8 cellular contexts compared by ENCODE assay signal in the genomic region with DNA sequence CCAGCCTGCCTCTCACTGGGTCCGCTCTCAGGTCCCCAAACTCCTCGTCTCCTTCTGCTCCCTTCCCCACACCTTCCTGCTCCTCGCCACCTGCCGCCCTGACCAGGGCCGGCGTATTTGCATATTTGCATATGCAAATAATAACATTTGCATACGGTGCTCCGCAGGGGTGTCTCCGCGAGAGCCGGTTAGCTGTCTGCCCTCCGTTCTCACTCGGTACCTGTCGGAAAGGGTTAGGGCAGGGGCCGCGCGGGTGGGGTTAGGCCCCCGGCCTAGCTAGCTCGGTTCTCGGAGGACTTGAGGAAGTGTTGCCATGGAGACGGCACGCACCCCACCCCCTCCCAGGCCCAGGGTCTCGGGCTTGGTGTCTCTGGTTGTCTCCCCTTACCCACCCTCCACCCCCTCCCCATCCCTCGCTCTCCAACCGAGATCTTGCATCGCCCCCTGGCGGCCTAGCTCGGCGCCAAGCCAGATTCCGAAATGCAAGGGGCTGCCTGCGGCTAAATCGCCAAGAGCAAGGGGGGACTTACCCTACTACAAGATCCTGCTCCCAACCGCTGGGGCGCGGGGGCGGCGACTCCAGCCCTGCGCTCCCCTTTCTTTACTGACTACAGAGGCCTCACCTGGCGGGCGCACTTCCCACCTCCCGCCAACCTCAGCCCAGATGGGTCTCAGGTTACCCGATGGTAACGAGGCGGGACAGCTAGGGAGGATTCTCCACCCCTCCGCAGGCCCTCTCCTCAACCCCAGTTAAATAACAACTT. TPM values are rescaled to one million over a fixed set of nuclear protein-coding genes. Genes with fewer than 3 reads are reported as not detected.
DNase-seq lines count a peak whose midpoint lies in the region; ATAC-seq and TF ChIP-seq lines count a peak whose summit lies in the region.

No MANE protein-coding gene starts in this region.

- peaks cover 61% of the 10 kb centered on the region for H3K27me3 Mint-ChIP-seq in activated naive CD8-positive, alpha-beta T cell treated with anti-CD3 and anti-CD28 coated beads for 36 hours

- TF ChIP-seq CTCF in BE2C (IDR thresholded peaks at IDR 0.05; ENCODE audit: low read depth, low read length) = peak; percentile 67
- peak; percentile 51 for TF ChIP-seq CTCF in LNCAP (IDR thresholded peaks at IDR 0.05)
- TF ChIP-seq CTCF in right atrium auricular region (IDR thresholded peaks at IDR 0.05) = peak; percentile 66 to 72
- no peak for TF ChIP-seq CTCF in omental fat pad (IDR thresholded peaks at IDR 0.05)

- H3K27ac ChIP-seq in right atrium auricular region = no peak overlapping the region

- H3K36me3 Mint-ChIP-seq in activated naive CD8-positive, alpha-beta T cell treated with anti-CD3 and anti-CD28 coated beads for 36 hours = peaks cover 3% of the 10 kb centered on the region

- peak overlapping the region; percentile 64 for H3K4me2 ChIP-seq in skeletal muscle satellite cell (ENCODE audit: low read length)

- H3K9ac ChIP-seq in skeletal muscle satellite cell (ENCODE audit: low read depth, low read length) = no peak overlapping the region

- peak overlapping the region; percentile 63 for H3K4me3 Mint-ChIP-seq in activated naive CD8-positive, alpha-beta T cell treated with anti-CD3 and anti-CD28 coated beads for 36 hours

- DNase-seq in BE2C (peak; percentile 77), GM19238 (ENCODE audit: insufficient read length, low spot score) (peak; percentile 68), SHP77 treated with DMSO at 0.1 percent for 48 hours (lab: John Stamatoyannopoulos, UW) (peak; percentile 39), right atrium auricular region (ENCODE audit: low spot score) (no peak), omental fat pad (ENCODE audit: low spot score) (no peak)
- peak; percentile 77 for DNase-seq in activated naive CD8-positive, alpha-beta T cell treated with anti-CD3 and anti-CD28 coated beads for 36 hours

- peak overlapping the region; percentile 30 for H3K4me3 ChIP-seq in BE2C (ENCODE audit: low read depth, low read length)
- peak overlapping the region; percentile 31 to 45 for H3K4me3 ChIP-seq in right atrium auricular region
- peak overlapping the region; percentile 18 for H3K4me3 ChIP-seq in skeletal muscle satellite cell (ENCODE audit: low read length)

- peaks cover 43% of the 10 kb centered on the region for H3K4me1 Mint-ChIP-seq in activated naive CD8-positive, alpha-beta T cell treated with anti-CD3 and anti-CD28 coated beads for 36 hours

- H3K27ac Mint-ChIP-seq in activated naive CD8-positive, alpha-beta T cell treated with anti-CD3 and anti-CD28 coated beads for 36 hours = no peak overlapping the region

- ATAC-seq in omental fat pad (ENCODE audit: low FRiP score) = no peak

- peaks cover 58% of the 10 kb centered on the region for H3K27me3 ChIP-seq in BE2C
- H3K27me3 ChIP-seq in right atrium auricular region = peaks cover 14 to 20% of the 10 kb centered on the region in 2 donors
- peaks cover 12% of the 10 kb centered on the region for H3K27me3 ChIP-seq in skeletal muscle satellite cell (ENCODE audit: control insufficient read depth, insufficient read depth, low read length)

- H3K4me1 ChIP-seq in BE2C = peaks cover 18% of the 10 kb centered on the region
- peaks cover 0 to 61% of the 10 kb centered on the region in 2 donors for H3K4me1 ChIP-seq in right atrium auricular region
- H3K4me1 ChIP-seq in skeletal muscle satellite cell (ENCODE audit: control insufficient read depth, insufficient read depth, low read length) = peaks cover 48% of the 10 kb centered on the region

- H3K9me3 ChIP-seq in BE2C (no peaks in the 10 kb centered on the region), right atrium auricular region (no peaks in the 10 kb centered on the region), skeletal muscle satellite cell (replicated peaks; ENCODE audit: low read length) (no peaks in the 10 kb centered on the region)

- no peaks in the 10 kb centered on the region for H3K36me3 ChIP-seq in BE2C
- no peaks in the 10 kb centered on the region for H3K36me3 ChIP-seq in right atrium auricular region
- no peaks in the 10 kb centered on the region for H3K36me3 ChIP-seq in skeletal muscle satellite cell (ENCODE audit: insufficient read depth, low read length)

- H3K9me3 Mint-ChIP-seq in activated naive CD8-positive, alpha-beta T cell treated with anti-CD3 and anti-CD28 coated beads for 36 hours = no peaks in the 10 kb centered on the region

RNA-seq across cellular contexts. Expression of gene STAC3, which starts 8.1 kb away (rescaled TPM):
- 7.5 TPM for polyA plus RNA-seq in BE2C (2012; ENCODE audit: insufficient read depth, insufficient read length, low read depth)
- total RNA-seq in activated naive CD8-positive, alpha-beta T cell treated with anti-CD3 and anti-CD28 coated beads for 36 hours = 1 to 10 TPM; 2.0 to 2.6 TPM
- total RNA-seq in right atrium auricular region = under 1 TPM; 0.48 to 0.59 TPM
- under 0.01 and 4.8 TPM in 2 replicates for total RNA-seq in skeletal muscle satellite cell (2012; rRNA removed)
- total RNA-seq in omental fat pad = 1 to 10 TPM; 2.0 to 3.7 (median 2.6) TPM

RNA-seq across cellular contexts. Expression of gene SHMT2, which starts 13.4 kb away (rescaled TPM):
- polyA plus RNA-seq in BE2C (2012; ENCODE audit: insufficient read depth, insufficient read length, low read depth) = 1,102 TPM
- 100 to 1,000 TPM; 517 to 532 TPM for total RNA-seq in activated naive CD8-positive, alpha-beta T cell treated with anti-CD3 and anti-CD28 coated beads for 36 hours
- total RNA-seq in right atrium auricular region = 10 to 100 TPM; 16.6 to 33.0 TPM
- 240 and 290 TPM in 2 replicates for total RNA-seq in skeletal muscle satellite cell (2012; rRNA removed)
- total RNA-seq in omental fat pad = 10 to 100 TPM; 45.2 to 66.4 (median 55.0) TPM

RNA-seq across cellular contexts. Expression of gene NXPH4, which starts 26.3 kb away (rescaled TPM):
- polyA plus RNA-seq in BE2C (2012; ENCODE audit: insufficient read depth, insufficient read length, low read depth) = 47.6 TPM
- under 1 TPM; 0.19 to 0.26 TPM for total RNA-seq in activated naive CD8-positive, alpha-beta T cell treated with anti-CD3 and anti-CD28 coated beads for 36 hours
- 1 to 10 TPM in 1 of 2 donors, under 1 TPM in 1; 0.28 to 1.1 TPM for total RNA-seq in right atrium auricular region
- 1.3 and 2.2 TPM in 2 replicates for total RNA-seq in skeletal muscle satellite cell (2012; rRNA removed)
- 1 to 10 TPM in 2 of 4 donors, under 1 TPM in 1, not detected in 1; 0.56 to 2.4 (median 1.4) TPM for total RNA-seq in omental fat pad

Comparison
In these comparisons a context has a peak if more than half of its experiments do, and no peak if none do; other contexts are left out.
1. DNase-seq: peak in BE2C (single experiment), GM19238 (single experiment), SHP77 treated with DMSO at 0.1 percent for 48 hours (single experiment) and activated naive CD8-positive, alpha-beta T cell treated with anti-CD3 and anti-CD28 coated beads for 36 hours (single experiment); none in right atrium auricular region (single experiment) and omental fat pad (single experiment).
2. CTCF ChIP-seq: peak in BE2C (single experiment), LNCAP (single experiment) and right atrium auricular region (2 of 2); none in omental fat pad (0 of 3).
3. RNA of gene SHMT2, which starts 13.4 kb away (total RNA-seq): 517 to 532 TPM in activated naive CD8-positive, alpha-beta T cell treated with anti-CD3 and anti-CD28 coated beads for 36 hours; 45.2 to 66.4 TPM in omental fat pad and 16.6 to 33.0 TPM in right atrium auricular region; every median in the first group is over 4 times any median in the second.
4. Peak in every context shown above with its lines, with median percentiles within 50 percentile points of each other: H3K4me3 ChIP-seq.